In the genomic region with DNA sequence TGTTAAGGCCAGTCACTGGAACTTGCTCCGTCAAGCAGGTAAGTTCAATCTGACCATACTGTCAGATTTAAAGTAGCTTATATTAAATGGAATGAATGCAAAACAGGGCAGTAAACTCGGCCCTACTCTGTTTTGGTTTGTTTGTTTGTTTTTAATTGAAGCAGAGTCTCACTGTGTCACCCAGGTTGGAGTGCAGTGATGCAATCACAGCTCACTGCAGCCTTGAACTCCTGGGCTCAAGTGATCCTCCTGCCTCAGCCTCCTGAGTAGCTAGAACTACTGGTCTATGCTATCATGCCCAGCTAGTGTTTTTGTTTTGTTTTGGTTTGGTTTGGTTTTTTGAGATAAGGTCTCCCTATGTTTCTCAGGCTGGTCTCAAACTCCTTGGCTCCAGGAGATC, we compare ENCODE assay signal across 34 cellular contexts.
"Had no signal": no experiment of that assay in that cellular context is flagged by ENCODE, and none has a peak within 500 bp of the region (broad histone marks: within the 10 kb centered on the region; RNA-seq: fewer than 3 reads in every experiment).

No MANE protein-coding gene starts in this region.

- DNase-seq: Karpas-422, Kasumi-1, MG63, MM.1S, MV-4-11, NCI-H1048, NCI-H1092, NCI-H1092 treated with DMSO at 0.1 percent for 48 hours, NCI-H1105, NCI-H1105 treated with DMSO at 0.1 percent for 48 hours, NCI-H1417, NCI-H1417 treated with DMSO at 0.1 percent for 48 hours, NCI-H1436, NCI-H1436 treated with DMSO at 0.1 percent for 48 hours, NCI-H146, NCI-H1694, NCI-H1694 treated with DMSO at 0.1 percent for 48 hours, NCI-H187, NCI-H187 treated with DMSO at 0.1 percent for 48 hours, NCI-H1930, NCI-H2029, NCI-H2029 treated with DMSO at 0.1 percent for 48 hours, NCI-H2081, NCI-H2081 treated with DMSO at 0.1 percent for 48 hours, NCI-H2107, NCI-H2171, NCI-H2171 treated with DMSO at 0.1 percent for 48 hours, NCI-H2227 treated with DMSO at 0.1 percent for 48 hours, NCI-H226, NCI-H345, NCI-H446, NCI-H446 treated with DMSO at 0.1 percent for 48 hours, NCI-H510A treated with DMSO at 0.1 percent for 48 hours, NCI-H524 had no signal

- H3K4me3 ChIP-seq: MG63 had no signal

- H3K36me3 ChIP-seq: MG63 had no signal

- H3K9me3 ChIP-seq: MG63 had no signal

- H3K27me3 ChIP-seq: MG63 had no signal
